ENCODE assay signal across 8 cellular contexts in the genomic region with DNA sequence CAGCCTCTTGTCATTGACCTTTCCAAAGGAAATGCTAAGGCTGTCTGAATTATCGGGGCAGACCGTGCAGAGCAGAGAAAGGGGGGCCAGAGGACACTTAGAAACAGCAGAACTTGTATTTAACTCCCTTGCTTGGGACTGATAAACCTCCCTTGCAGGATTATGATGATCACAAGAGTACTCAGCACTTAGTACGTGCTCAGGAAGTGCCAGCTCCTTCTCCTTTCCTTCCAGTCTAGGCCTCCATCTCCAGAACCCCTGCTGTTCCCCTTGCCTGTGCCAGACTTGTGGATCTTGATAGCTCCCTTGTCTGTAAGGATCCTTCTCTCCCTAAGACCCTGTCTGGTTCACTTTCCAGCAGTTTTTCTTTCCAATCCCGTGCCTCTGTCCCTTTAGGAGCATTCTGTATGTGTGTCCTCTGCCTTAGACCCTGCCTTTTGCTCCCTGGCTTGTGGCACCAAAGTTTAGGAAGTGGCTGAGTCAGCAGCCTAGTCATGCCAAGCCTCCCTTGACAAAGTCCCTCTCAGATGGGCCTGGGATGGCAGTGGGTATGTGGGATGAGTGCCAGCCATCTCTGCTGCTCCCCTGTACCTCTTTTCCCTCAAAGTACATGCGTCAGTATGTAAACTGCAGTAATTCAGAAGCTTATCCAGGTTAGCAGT. TPM values are rescaled to one million over a fixed set of nuclear protein-coding genes. Genes with fewer than 3 reads are reported as not detected.
DNase-seq lines count a peak whose midpoint lies in the region; ATAC-seq, FAIRE-seq and TF ChIP-seq lines count a peak whose summit lies in the region.

No MANE protein-coding gene starts in this region.

- peak overlapping the region; percentile 59 for H3K27ac Mint-ChIP-seq in neural progenitor cell

- H4K20me1 ChIP-seq in neural progenitor cell (ENCODE audit: low read depth) = no peaks in the 10 kb centered on the region

- H2AFZ ChIP-seq in neural progenitor cell (replicated peaks) = peak overlapping the region; percentile 96

- H3K36me3 ChIP-seq in esophagus muscularis mucosa = no peaks in the 10 kb centered on the region
- H3K36me3 ChIP-seq in neural progenitor cell = no peaks in the 10 kb centered on the region

- peak overlapping the region; percentile 86 for H3K4me2 ChIP-seq in neural progenitor cell

- H3K4me1 ChIP-seq in esophagus muscularis mucosa = peaks cover 10 to 19% (median 18%) of the 10 kb centered on the region in 4 donors
- peaks cover 8% of the 10 kb centered on the region for H3K4me1 ChIP-seq in neural progenitor cell

- CTCF ChIA-PET in AG04450 (lab: Charles Lee) = interaction anchor here (0.7 to 2.4 kb wide), 4 partner anchors 13 to 170 kb away, joined by 5 to 11 read pairs (median 6); no protein-coding TSS in a partner anchor

- H3K9me3 Mint-ChIP-seq in neural progenitor cell = peaks cover 6% of the 10 kb centered on the region

- no peaks in the 10 kb centered on the region; the same call in 1 of the 2 replicates for H3K9me3 ChIP-seq in AG04450 (ENCODE audit: control insufficient read depth, insufficient read depth, low read length)
- H3K9me3 ChIP-seq in esophagus muscularis mucosa = no peaks in the 10 kb centered on the region
- H3K9me3 ChIP-seq in neural progenitor cell (ENCODE audit: low read depth) = no peaks in the 10 kb centered on the region

- TF ChIP-seq CTCF in AG04450 (IDR thresholded peaks at IDR 0.05; ENCODE audit: low read depth, low read length) (no peak), esophagus muscularis mucosa (IDR thresholded peaks at IDR 0.05) (no peak), neural progenitor cell (IDR thresholded peaks at IDR 0.05) (no peak), GM20000 (IDR thresholded peaks at IDR 0.05; ENCODE audit: extremely low read depth, missing control alignments) (no peak)

- no peak for FAIRE-seq in H54 (lab: Jason Lieb, UNC)

- peaks cover 20% of the 10 kb centered on the region for H3K4me1 Mint-ChIP-seq in neural progenitor cell

- ATAC-seq in SK-N-SH treated with all-trans-retinoic acid at 6 μM for 48 hours (peak; percentile 27), GM18519 (IDR thresholded peaks at IDR 0.05; ENCODE audit: low FRiP score, unreplicated experiment) (no peak)

- H3F3A ChIP-seq in neural progenitor cell (ENCODE audit: low read depth) = no peaks in the 10 kb centered on the region

- peaks cover 2% of the 10 kb centered on the region for H3K27me3 Mint-ChIP-seq in neural progenitor cell (ENCODE audit: insufficient read depth, low read depth)

- H3K4me3 ChIP-seq in AG04450 (ENCODE audit: low read depth, low read length) (peak overlapping the region; percentile 81), esophagus muscularis mucosa (peak overlapping the region; percentile 61 to 77 (median 71)), neural progenitor cell (peak overlapping the region; percentile 67)

- POLR2A ChIA-PET in AG04450 (lab: Yijun Ruan, JAX) = no interaction called here

- H3K36me3 Mint-ChIP-seq in neural progenitor cell = peaks cover 9% of the 10 kb centered on the region

- H3K27ac ChIP-seq in AG04450 (ENCODE audit: low read depth, low read length) = peak overlapping the region; percentile 68
- peak overlapping the region; percentile 62 to 83 (median 72) for H3K27ac ChIP-seq in esophagus muscularis mucosa (replicated peaks in 1 of 4)
- H3K27ac ChIP-seq in neural progenitor cell = no peak overlapping the region

- peaks cover 23% of the 10 kb centered on the region for H3K79me2 ChIP-seq in neural progenitor cell (ENCODE audit: low read depth)

- intact Hi-C loops in esophagus muscularis mucosa (cut with DNase I) = no loop called here

- TF ChIP-seq POLR2A in H54 (IDR thresholded peaks at IDR 0.05; ENCODE audit: low read depth, low read length) (no peak), esophagus muscularis mucosa (IDR thresholded peaks at IDR 0.05; ENCODE audit: low read depth) (no peak)

- no peak for TF ChIP-seq EP300 in esophagus muscularis mucosa (IDR thresholded peaks at IDR 0.05)

- peak overlapping the region; percentile 50 for H3K9ac ChIP-seq in neural progenitor cell

- H3K27me3 ChIP-seq in AG04450 (ENCODE audit: control insufficient read depth, insufficient read depth, low read length) (peaks cover 3% of the 10 kb centered on the region), esophagus muscularis mucosa (peaks cover 0 to 15% (median 0%) of the 10 kb centered on the region in 4 donors), neural progenitor cell (no peaks in the 10 kb centered on the region)

- WGBS in esophagus muscularis mucosa = 35% methylated on average over 5 of the region's 5 CpGs

- DNase-seq in AG04450 (ENCODE audit: low read depth, low spot score) = no peak
- DNase-seq in H54 (ENCODE audit: insufficient read length, low spot score) = peak; percentile 22
- no peak for DNase-seq in esophagus muscularis mucosa (ENCODE audit: extremely low spot score)
- DNase-seq in neural progenitor cell (ENCODE audit: low spot score) = peak; percentile 24
- no peak for DNase-seq in SIG-M5 (lab: John Stamatoyannopoulos, UW)
- no peak for DNase-seq in GM20000 (ENCODE audit: low spot score)

- H3K4me3 Mint-ChIP-seq in neural progenitor cell = peak overlapping the region; percentile 89

TF ChIP-seq in SK-N-SH treated with all-trans-retinoic acid at 6 μM for 48 hours, 23 proteins besides CTCF, POLR2A, EP300 and RAD21:
- TF ChIP-seq ZC3H10 (CRISPR knock-in tag; IDR thresholded peaks at IDR 0.05) = no peak
- no peak for TF ChIP-seq ARNTL (CRISPR knock-in tag; IDR thresholded peaks at IDR 0.05; ENCODE audit: borderline replicate concordance, low read depth)
- no peak for TF ChIP-seq ESRRG (CRISPR knock-in tag; IDR thresholded peaks at IDR 0.05)
- TF ChIP-seq TOX (CRISPR knock-in tag; IDR thresholded peaks at IDR 0.05; ENCODE audit: borderline replicate concordance) = no peak
- TF ChIP-seq ZFP3 (CRISPR knock-in tag; IDR thresholded peaks at IDR 0.05) = no peak
- no peak for TF ChIP-seq GLIS3 (CRISPR knock-in tag; IDR thresholded peaks at IDR 0.05)

RNA-seq across cellular contexts. Expression of a gene that starts 0.8 kb away (rescaled TPM):
- 32.0 and 33.9 TPM in 2 replicates for polyA plus RNA-seq in AG04450 (2011; rRNA removed)
- 27.4 and 34.6 TPM in 2 replicates for polyA minus RNA-seq in AG04450 (2011; rRNA and poly(A)+ RNA removed)
- total RNA-seq in esophagus muscularis mucosa = 1 to 10 TPM; 3.3 to 6.6 (median 5.9) TPM
- 36.7 and 43.4 TPM in 2 replicates for total RNA-seq in neural progenitor cell (ENCODE audit: low replicate concordance)

Comparison
In these comparisons a context has a peak if more than half of its experiments do, and no peak if none do; other contexts are left out.
1. DNase-seq: peak in H54 (single experiment) and neural progenitor cell (single experiment); none in AG04450 (single experiment), esophagus muscularis mucosa (single experiment), SIG-M5 (single experiment) and GM20000 (single experiment).
2. Peak in every context shown above with its lines, with median percentiles within 50 percentile points of each other: H3K4me3 ChIP-seq.